ENCODE assay signal across 24 cellular contexts in the genomic region with DNA sequence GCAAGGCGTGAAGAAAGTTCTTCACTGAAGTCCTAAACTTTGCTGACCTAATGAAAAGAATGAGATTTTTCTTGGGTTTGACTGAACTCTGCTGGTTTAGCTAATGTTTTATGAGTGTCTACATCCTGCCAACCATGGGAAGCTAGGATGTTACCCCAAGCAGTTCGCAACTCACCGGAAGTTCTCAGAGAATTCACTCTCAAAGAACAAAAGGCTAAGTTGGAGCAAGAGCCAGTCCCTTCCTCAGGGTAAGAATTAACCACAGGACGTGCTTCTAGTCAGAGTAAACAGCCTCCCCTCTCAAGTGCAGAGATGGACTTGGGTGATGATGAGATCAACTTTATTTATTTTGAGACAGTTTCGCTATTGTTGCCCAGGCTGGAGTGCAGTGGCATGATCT. TPM values are rescaled to one million over a fixed set of nuclear protein-coding genes. Genes with fewer than 3 reads are reported as not detected.
DNase-seq lines count a peak whose midpoint lies in the region; ATAC-seq and TF ChIP-seq lines count a peak whose summit lies in the region.
"Had no signal": no experiment of that assay in that cellular context is flagged by ENCODE, and none has a peak within 500 bp of the region (broad histone marks: within the 10 kb centered on the region; RNA-seq: fewer than 3 reads in every experiment).

No MANE protein-coding gene starts in this region.

- ATAC-seq in esophagus mucosa = peak; percentile 18
- ATAC-seq in HG03108 (IDR thresholded peaks at IDR 0.05; ENCODE audit: unreplicated experiment) = no peak
- no peak for ATAC-seq in HG03139 (IDR thresholded peaks at IDR 0.05; ENCODE audit: unreplicated experiment)
- ATAC-seq: naive thymus-derived CD8-positive, alpha-beta T cell; stimulated activated naive B cell treated with anti-CD40 and anti-IgM and Interleukin-4, amounts not matched to agents 10 μg/mL and 1 μg/mL and 100 μg/mL, for 72 hours had no signal

- 86% methylated on average over 5 of the region's 5 CpGs for WGBS in liver

- H3K27ac ChIP-seq in brain microvascular endothelial cell (peak overlapping the region; percentile 40), liver (ENCODE audit: low read depth in 1 of 2, low read length in 2 of 2) (peak overlapping the region; percentile 19 to 29), substantia nigra (ENCODE audit: low read depth, low read length, poor library complexity, severe bottlenecking) (peak overlapping the region; percentile 33)
- H3K27ac ChIP-seq: ascending aorta, esophagus muscularis mucosa, HL-60 had no signal

- no peak overlapping the region for H3K9ac ChIP-seq in liver (ENCODE audit: low read depth in 1 of 2, low read length in 2 of 2)

- DNase-seq in brain microvascular endothelial cell (peak; percentile 46), substantia nigra (lab: John Stamatoyannopoulos, UW) (no peak), NCI-H128 (lab: John Stamatoyannopoulos, UW; ENCODE audit: unreplicated experiment) (no peak)
- DNase-seq: activated CD4-positive, alpha-beta T cell treated with anti-CD3 and anti-CD28 coated beads, Interleukin-2, amount 50 U/mL, for 4 hours; activated CD4-positive, CD25-positive, alpha-beta regulatory T cell; CD4-positive, CD25-positive, alpha-beta regulatory T cell; effector CD4-positive, alpha-beta T cell; EL; H7; hypothalamus; Kasumi-1; naive thymus-derived CD8-positive, alpha-beta T cell; NCI-H187; NCI-H69; stimulated activated CD4-positive, alpha-beta T cell treated with anti-CD3 and anti-CD28 coated beads, Interleukin-12 subunit alpha, Interleukin-12 subunit beta, amount 100 ng/mL, for 4 hours; stimulated activated CD4-positive, alpha-beta T cell treated with anti-CD3 and anti-CD28 coated beads, Interleukin-4, amount 100 ng/mL, for 24 hours; stimulated activated naive B cell treated with anti-CD40 and anti-IgM and Interleukin-4, amounts not matched to agents 10 μg/mL and 1 μg/mL and 100 μg/mL, for 72 hours had no signal

- H3K27me3 ChIP-seq in brain microvascular endothelial cell (replicated peaks) (no peaks in the 10 kb centered on the region), liver (ENCODE audit: control insufficient read depth in 4 of 4, insufficient read depth in 4 of 4, low read length in 3 of 4) (no peaks in the 10 kb centered on the region)
- H3K27me3 ChIP-seq: ascending aorta, esophagus muscularis mucosa had no signal

- in situ Hi-C loops in brain microvascular endothelial cell (cut with HindIII; ENCODE audit: low pct_ligation_motif_present, low sequenced_read_pairs) = no loop called here

- TF ChIP-seq CTCF in brain microvascular endothelial cell (IDR thresholded peaks at IDR 0.05; ENCODE audit: low read depth, low read length, missing control alignments) = no peak
- no peak for TF ChIP-seq CTCF in liver (IDR thresholded peaks at IDR 0.05; ENCODE audit: low read depth, low read length, missing input control)

- H3K4me1 ChIP-seq in liver (ENCODE audit: control insufficient read depth in 4 of 4, insufficient read depth in 4 of 4, low read length in 3 of 4) = no peaks in the 10 kb centered on the region
- H3K4me1 ChIP-seq: ascending aorta had no signal

- TF ChIP-seq RAD21 in liver (IDR thresholded peaks at IDR 0.05) = no peak

- H3K4me3 ChIP-seq in brain microvascular endothelial cell (ENCODE audit: low read depth, low read length) (no peak overlapping the region), liver (ENCODE audit: low read depth in 1 of 3, low read length in 3 of 3) (no peak overlapping the region)
- H3K4me3 ChIP-seq: ascending aorta, esophagus muscularis mucosa had no signal

- H3K36me3 ChIP-seq in brain microvascular endothelial cell (replicated peaks) = peaks cover 40% of the 10 kb centered on the region
- H3K36me3 ChIP-seq in liver (ENCODE audit: control insufficient read depth in 4 of 4, insufficient read depth in 3 of 4, low read depth in 1 of 4, low read length in 3 of 4) = peaks cover 4 to 45% (median 33%) of the 10 kb centered on the region in 4 donors

- no peaks in the 10 kb centered on the region for H3K9me3 ChIP-seq in liver (ENCODE audit: control insufficient read depth in 4 of 4, low read length in 3 of 4)
- H3K9me3 ChIP-seq: ascending aorta, esophagus muscularis mucosa had no signal

TF ChIP-seq in liver, 16 proteins besides CTCF, POLR2A, EP300 and RAD21:
- TF ChIP-seq FOXA1 (IDR thresholded peaks at IDR 0.05) (no peak), HNF4A (conservative IDR thresholded peaks at IDR 0.05) (no peak), GABPA (IDR thresholded peaks at IDR 0.05 in 1 of 2, conservative IDR thresholded peaks at IDR 0.05 in 1 of 2) (peak; percentile 22 to 29)
- TF ChIP-seq, protein P1, sequence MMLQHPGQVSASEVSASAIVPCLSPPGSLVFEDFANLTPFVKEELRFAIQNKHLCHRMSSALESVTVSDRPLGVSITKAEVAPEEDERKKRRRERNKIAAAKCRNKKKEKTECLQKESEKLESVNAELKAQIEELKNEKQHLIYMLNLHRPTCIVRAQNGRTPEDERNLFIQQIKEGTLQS (IDR thresholded peaks at IDR 0.05) = no peak
TF ChIP-seq in liver: peak in this region for 1.

RNA-seq across cellular contexts. Expression of a gene that starts 37.3 kb away (rescaled TPM):
- total RNA-seq in esophagus mucosa = 13.1 TPM
- total RNA-seq in liver = 1 to 10 TPM; 5.4 to 9.8 TPM
- polyA plus RNA-seq in liver = 1 to 10 TPM; 5.0 to 5.1 TPM

RNA-seq across cellular contexts. Expression of a gene that starts 57.0 kb away (rescaled TPM):
- total RNA-seq in esophagus mucosa (362 TPM), liver (1 to 10 TPM; 8.5 TPM)
- 10 to 100 TPM in 1 of 2 donors, 1 to 10 TPM in 1; 9.0 to 12.8 TPM for polyA plus RNA-seq in liver

RNA-seq across cellular contexts. Expression of a gene that starts 58.8 kb away (rescaled TPM):
- 16.3 TPM for total RNA-seq in esophagus mucosa
- total RNA-seq in liver = 10 to 100 TPM; 22.2 to 30.4 TPM
- polyA plus RNA-seq in liver = 10 to 100 TPM in 1 of 2 donors, 1 to 10 TPM in 1; 6.7 to 11.1 TPM

Comparison
In these comparisons a context has a peak if more than half of its experiments do, and no peak if none do; other contexts are left out.
1. RNA of a gene that starts 57.0 kb away (total RNA-seq): 362 TPM in esophagus mucosa (single experiment); 8.5 TPM in liver; every median in the first group is over 10 times any median in the second.
2. Peak in every context shown above with its lines, with median percentiles within 50 percentile points of each other: H3K27ac ChIP-seq.